In the genomic region with DNA sequence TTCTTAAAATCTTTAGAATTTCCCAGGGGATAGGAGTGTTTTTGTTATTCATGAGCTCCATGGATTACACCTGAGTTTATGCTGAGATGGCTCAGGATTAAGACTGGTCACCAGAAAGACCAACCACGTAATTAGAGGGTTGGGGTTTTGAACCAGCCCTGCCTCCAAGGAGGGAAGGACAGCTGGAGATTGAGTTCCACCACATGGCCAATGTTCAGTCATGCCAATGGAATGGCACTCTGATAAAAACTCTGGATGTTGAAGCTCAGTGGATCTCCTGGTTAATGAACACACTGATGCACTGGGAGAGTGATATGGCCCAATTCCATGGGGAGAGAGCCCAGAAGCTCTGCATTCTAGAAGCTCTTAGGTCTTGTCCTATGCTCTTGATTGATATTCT, we compare ENCODE assay signal across 18 cellular contexts.
"Had no signal": no experiment of that assay in that cellular context is flagged by ENCODE, and none has a peak within 500 bp of the region (broad histone marks: within the 10 kb centered on the region; RNA-seq: fewer than 3 reads in every experiment).

No MANE protein-coding gene starts in this region.

- H3K36me3 Mint-ChIP-seq: activated naive CD4-positive, alpha-beta T cell treated with anti-CD3 and anti-CD28 coated beads, Interleukin-2, amount 10 ng/mL, durations not matched to agents 7 days and 5 days had no signal

- H3K9me3 Mint-ChIP-seq: activated naive CD4-positive, alpha-beta T cell treated with anti-CD3 and anti-CD28 coated beads, Interleukin-2, amount 10 ng/mL, durations not matched to agents 7 days and 5 days; activated T-cell treated with anti-CD3 and anti-CD28 coated beads, Interleukin-2, amount 50 U/mL, for 4 hours; stimulated activated naive CD8-positive, alpha-beta T cell treated with anti-CD3 and anti-CD28 coated beads, Interleukin-15, amount 100 ng/mL, for 72 hours; T-helper 1 cell treated with Interleukin-12 subunit alpha and Interleukin-12 subunit beta and Interleukin-4 antibody, amounts not matched to agents 30 μg/mL and 1 μg/mL, for 36 hours had no signal

- H3K9me3 ChIP-seq: body of pancreas, tibial artery had no signal

- H3K4me1 Mint-ChIP-seq: activated naive CD4-positive, alpha-beta T cell treated with anti-CD3 and anti-CD28 coated beads, Interleukin-2, amount 10 ng/mL, durations not matched to agents 7 days and 5 days had no signal

- H3K27me3 Mint-ChIP-seq: activated naive CD4-positive, alpha-beta T cell treated with anti-CD3 and anti-CD28 coated beads, Interleukin-2, amount 10 ng/mL, durations not matched to agents 7 days and 5 days; stimulated activated naive CD8-positive, alpha-beta T cell treated with anti-CD3 and anti-CD28 coated beads, Interleukin-15, amount 100 ng/mL, for 72 hours had no signal

- H3K27me3 ChIP-seq: body of pancreas, tibial artery had no signal

- H3K4me1 ChIP-seq: body of pancreas, tibial artery had no signal

- H3K9ac ChIP-seq: parathyroid adenoma had no signal

- H3K4me3 ChIP-seq: body of pancreas, tibial artery had no signal

- H3K36me3 ChIP-seq: tibial artery had no signal

- H3K27ac Mint-ChIP-seq: activated naive CD4-positive, alpha-beta T cell treated with anti-CD3 and anti-CD28 coated beads, Interleukin-2, amount 10 ng/mL, durations not matched to agents 7 days and 5 days; T-helper 1 cell treated with Interleukin-12 subunit alpha and Interleukin-12 subunit beta and Interleukin-4 antibody, amounts not matched to agents 30 μg/mL and 1 μg/mL, for 36 hours had no signal

- DNase-seq: activated CD4-positive, alpha-beta T cell treated with anti-CD3 and anti-CD28 coated beads for 4 hours; activated CD4-positive, alpha-beta T cell treated with anti-CD3 and anti-CD28 coated beads, Interleukin-2, amount 50 U/mL, for 48 hours; activated CD4-positive, CD25-positive, alpha-beta regulatory T cell; activated CD8-positive, alpha-beta memory T cell treated with anti-CD3 and anti-CD28 coated beads, Interleukin-2, amount 50 U/mL, for 48 hours; activated naive CD4-positive, alpha-beta T cell treated with anti-CD3 and anti-CD28 coated beads, Interleukin-2, amount 10 ng/mL, durations not matched to agents 7 days and 5 days; activated T-cell treated with anti-CD3 and anti-CD28 coated beads, Interleukin-2, amount 50 U/mL, for 4 hours; anterior cingulate cortex; kidney; midbrain; nucleus accumbens; stimulated activated CD4-positive, alpha-beta T cell treated with anti-CD3 and anti-CD28 coated beads, Interleukin-12 subunit alpha, Interleukin-12 subunit beta, amount 100 ng/mL, for 4 hours; stimulated activated CD4-positive, alpha-beta T cell treated with anti-CD3 and anti-CD28 coated beads, Interleukin-1b, Interleukin-23, amount 100 ng/mL, for 48 hours; stimulated activated naive CD8-positive, alpha-beta T cell treated with anti-CD3 and anti-CD28 coated beads, Interleukin-15, amount 100 ng/mL, for 72 hours; T1000; tibial artery had no signal

- H3K4me3 Mint-ChIP-seq: activated naive CD4-positive, alpha-beta T cell treated with anti-CD3 and anti-CD28 coated beads, Interleukin-2, amount 10 ng/mL, durations not matched to agents 7 days and 5 days; activated T-cell treated with anti-CD3 and anti-CD28 coated beads, Interleukin-2, amount 50 U/mL, for 4 hours; stimulated activated naive CD8-positive, alpha-beta T cell treated with anti-CD3 and anti-CD28 coated beads, Interleukin-15, amount 100 ng/mL, for 72 hours; T-helper 1 cell treated with Interleukin-12 subunit alpha and Interleukin-12 subunit beta and Interleukin-4 antibody, amounts not matched to agents 30 μg/mL and 1 μg/mL, for 36 hours had no signal

- H2AFZ ChIP-seq: parathyroid adenoma had no signal

- ATAC-seq: activated T-cell treated with anti-CD3 and anti-CD28 coated beads, Interleukin-2, amount 50 U/mL, for 4 hours; body of pancreas; stimulated activated naive CD8-positive, alpha-beta T cell treated with anti-CD3 and anti-CD28 coated beads, Interleukin-15, amount 100 ng/mL, for 72 hours had no signal

- H3K27ac ChIP-seq: body of pancreas, parathyroid adenoma, tibial artery had no signal

- H3K79me2 ChIP-seq: parathyroid adenoma had no signal
